Comparison of ENCODE assay signal across 8 cellular contexts in genomic region chr3:42600111-42600957, GRCh38. TPM values are rescaled to one million over a fixed set of nuclear protein-coding genes. Genes with fewer than 3 reads are reported as not detected.
DNase-seq lines count a peak whose midpoint lies in the region; ATAC-seq and TF ChIP-seq lines count a peak whose summit lies in the region.

Gene NKTR, plus strand, starts transcription at chr3:42600686. Its CDS starts 321 bp downstream, at chr3:42601007.

- H3K23ac ChIP-seq in IMR-90 (ENCODE audit: low read depth, low read length): peak within 1 kb of the TSS; percentile 98

- peak within 1 kb of the TSS; percentile 98 for H2AK9ac ChIP-seq in IMR-90 (replicated peaks; ENCODE audit: low read depth, low read length, poor library complexity)

- 0 out of 2 replicates have a peak, but pooled peaks cover 3% of the 10 kb centered on the region for H3K4me1 ChIP-seq in IMR-90 (ENCODE audit: control insufficient read depth, insufficient read depth, low read length)

- peak within 1 kb of the TSS; percentile 60 for H2AK5ac ChIP-seq in IMR-90 (ENCODE audit: low read depth, low read length)

- ATAC-seq in GM21528 (IDR thresholded peaks at IDR 0.05; ENCODE audit: low FRiP score, unreplicated experiment) (peak; percentile 90), IMR-90 (ENCODE audit: low read depth) (peak; percentile 94)

- no peaks in the 10 kb centered on the region for H3K27me3 ChIP-seq in IMR-90 (ENCODE audit: control insufficient read depth, insufficient read depth, low read length)

- intact Hi-C loops in IMR-90 (cut with micrococcal nuclease): loop anchor here (1.0 to 5.0 kb wide), 3 partner anchors 9 to 52 kb away; partner anchors contain the start of gene ZBTB47

- DNase-seq in DMS 273 (lab: John Stamatoyannopoulos, UW; ENCODE audit: unreplicated experiment) (peak; percentile 98), IMR-90 (peak; percentile 97), OCI-M1 (lab: John Stamatoyannopoulos, UW) (peak; percentile 99), activated T-cell treated with anti-CD3 and anti-CD28 coated beads for 24 hours (ENCODE audit: low read depth) (peak; percentile 98), epidermal melanocyte (ENCODE audit: insufficient read length, low spot score) (peak; percentile 67), middle frontal gyrus (ENCODE audit: extremely low spot score, low spot score) (peak; percentile 90)
- peak; percentile 97 to 99 for DNase-seq in stimulated activated CD8-positive, alpha-beta memory T cell treated with anti-CD3 and anti-CD28 coated beads, Interleukin-2, amount 100 ng/mL, for 48 hours (ENCODE audit: low read depth in 2 of 2)

- H3K4me3 ChIP-seq in IMR-90 (ENCODE audit: insufficient read depth, low read depth, low read length): peak within 1 kb of the TSS; percentile 64

- peak within 1 kb of the TSS; percentile 59 for H2BK120ac ChIP-seq in IMR-90 (ENCODE audit: low read depth, low read length)

- H2BK20ac ChIP-seq in IMR-90 (ENCODE audit: low read depth, low read length): peak within 1 kb of the TSS; percentile 71; the same call in 1 of the 2 replicates

- no peaks in the 10 kb centered on the region for H3K36me3 ChIP-seq in IMR-90 (ENCODE audit: control insufficient read depth, insufficient read depth, low read length)

- peak within 1 kb of the TSS; percentile 87 for H4K91ac ChIP-seq in IMR-90 (ENCODE audit: insufficient read depth, low read depth, low read length)

- H3K4me2 ChIP-seq in IMR-90 (ENCODE audit: low read depth, low read length): peak within 1 kb of the TSS; percentile 93

- H4K5ac ChIP-seq in IMR-90 (ENCODE audit: low read depth, low read length): peak within 1 kb of the TSS; percentile 99

- no peak for TF ChIP-seq RAD21 in IMR-90 (IDR thresholded peaks at IDR 0.05; ENCODE audit: low read length)

- TF ChIP-seq CTCF in IMR-90 (conservative IDR thresholded peaks at IDR 0.05; ENCODE audit: low read depth, low read length): no peak

- 1% methylated on average over 17 of the region's 76 CpGs; no CpG with 5 or more reads in 1 of the 2 experiments for WGBS in IMR-90 (ENCODE audit: extremely low coverage in 2 of 2, insufficient read length in 1 of 2), 2 experiments

- H4K8ac ChIP-seq in IMR-90 (ENCODE audit: low read depth in 2 of 2, low read length in 2 of 2): peak within 1 kb of the TSS; percentile 91 to 99

- POLR2A ChIA-PET in IMR-90 (lab: Charles Lee; ENCODE audit: unreplicated experiment): interaction anchor here (1.0 kb wide), 1 partner anchor 10 kb away, joined by 3 read pairs; the partner anchor contains the start of gene SS18L2

- H2BK5ac ChIP-seq in IMR-90 (ENCODE audit: low read depth, low read length, poor library complexity, severe bottlenecking): peak within 1 kb of the TSS; percentile 94

- no TSS peak for BruUV-seq in IMR-90 (replicated peaks; lab: Mats Ljungman, UMichigan)

- peak within 1 kb of the TSS; percentile 26; the same call in 1 of the 3 replicates for H2BK15ac ChIP-seq in IMR-90 (ENCODE audit: low read depth, low read length)

- H3K27ac ChIP-seq in IMR-90 (ENCODE audit: insufficient read depth, low read length): peak within 1 kb of the TSS; percentile 85

- peak within 1 kb of the TSS; percentile 95 for H3K9ac ChIP-seq in IMR-90 (ENCODE audit: low read depth, low read length)

- peak within 1 kb of the TSS; percentile 98 for H3K14ac ChIP-seq in IMR-90 (replicated peaks; ENCODE audit: low read depth, low read length)

- peak within 1 kb of the TSS; percentile 90 for H3K18ac ChIP-seq in IMR-90 (ENCODE audit: low read depth, low read length)

- H3K56ac ChIP-seq in IMR-90 (ENCODE audit: extremely low read depth, insufficient read depth, low read length): peak within 1 kb of the TSS; percentile 91

- no peaks in the 10 kb centered on the region for H3K9me3 ChIP-seq in IMR-90 (ENCODE audit: control insufficient read depth, insufficient read depth, low read length)

- peaks cover 0 to 29% of the 10 kb centered on the region in 2 experiments; a peak in 3 of 4 replicates for H3K79me1 ChIP-seq in IMR-90 (ENCODE audit: low read depth in 1 of 2, low read length in 2 of 2)

- peak within 1 kb of the TSS; percentile 93 for H2AFZ ChIP-seq in IMR-90 (replicated peaks; ENCODE audit: low read length, poor library complexity)

- H3K4ac ChIP-seq in IMR-90 (ENCODE audit: low read depth, low read length): peak within 1 kb of the TSS; percentile 96

- peak; percentile 85 for TF ChIP-seq POLR2A in IMR-90 (IDR thresholded peaks at IDR 0.05; ENCODE audit: low read depth, low read length)

- peaks cover 6% of the 10 kb centered on the region; the same call in 1 of the 2 replicates for H3K9me1 ChIP-seq in IMR-90 (ENCODE audit: insufficient read depth, low read length)

- in situ Hi-C loops in IMR-90 (cut with MboI; ENCODE audit: low sequenced_read_pairs): no loop called here

- dilution Hi-C loops in IMR-90 (cut with HindIII; ENCODE audit: low sequenced_read_pairs, unreplicated experiment): no loop called here

- CTCF ChIA-PET in IMR-90 (lab: Yijun Ruan, JAX): interaction anchor here (1.1 kb wide), 1 partner anchor 12 kb away, joined by 3 read pairs; no protein-coding TSS in a partner anchor

- H4K20me1 ChIP-seq in IMR-90 (ENCODE audit: insufficient read depth, low read length): peaks cover 31% of the 10 kb centered on the region

TF ChIP-seq in IMR-90, 13 proteins besides CTCF, POLR2A, EP300 and RAD21:
- peak; percentile 21; the same call in 1 of the 2 replicates for TF ChIP-seq BHLHE40 (IDR thresholded peaks at IDR 0.05; ENCODE audit: low read depth, low read length)
- TF ChIP-seq SMC3 (IDR thresholded peaks at IDR 0.05; ENCODE audit: low read depth, low read length): no peak
- TF ChIP-seq MXI1 (IDR thresholded peaks at IDR 0.05; ENCODE audit: borderline replicate concordance, low read depth, low read length): peak; percentile 39; the same call in 1 of the 2 replicates
- TF ChIP-seq CEBPB (IDR thresholded peaks at IDR 0.05; ENCODE audit: low read depth, low read length): no peak
- TF ChIP-seq NFE2L2 (IDR thresholded peaks at IDR 0.05; ENCODE audit: low read depth, low read length): 0 out of 2 replicates have a peak, but pooled peaks have one; percentile 12
- peak; percentile 49; the same call in 1 of the 2 replicates for TF ChIP-seq MAZ (IDR thresholded peaks at IDR 0.05; ENCODE audit: borderline replicate concordance, low read depth, low read length)

RNA-seq across cellular contexts. Expression of gene NKTR, which starts in this region (rescaled TPM):
- total RNA-seq in IMR-90 (2012; rRNA removed): 24.0 and 51.4 TPM in 2 replicates
- polyA plus RNA-seq in IMR-90 (2012; rRNA removed): 20.0 and 30.7 TPM in 2 replicates
- 1.4 and 2.1 TPM in 2 replicates for polyA plus RNA-seq in IMR-90 (2012; cell fraction: cytosol; rRNA removed)
- 15.7 and 154 TPM in 2 replicates for polyA plus RNA-seq in IMR-90 (2012; cell fraction: nucleus; rRNA removed; ENCODE audit: low replicate concordance)

Comparison
In these comparisons a context has a peak if more than half of its experiments do, and no peak if none do; other contexts are left out.
1. Peak in every context shown above with its lines: DNase-seq, ATAC-seq, H3K4me3 ChIP-seq and H3K27ac ChIP-seq.